9 cellular contexts compared by ENCODE assay signal in the genomic region with DNA sequence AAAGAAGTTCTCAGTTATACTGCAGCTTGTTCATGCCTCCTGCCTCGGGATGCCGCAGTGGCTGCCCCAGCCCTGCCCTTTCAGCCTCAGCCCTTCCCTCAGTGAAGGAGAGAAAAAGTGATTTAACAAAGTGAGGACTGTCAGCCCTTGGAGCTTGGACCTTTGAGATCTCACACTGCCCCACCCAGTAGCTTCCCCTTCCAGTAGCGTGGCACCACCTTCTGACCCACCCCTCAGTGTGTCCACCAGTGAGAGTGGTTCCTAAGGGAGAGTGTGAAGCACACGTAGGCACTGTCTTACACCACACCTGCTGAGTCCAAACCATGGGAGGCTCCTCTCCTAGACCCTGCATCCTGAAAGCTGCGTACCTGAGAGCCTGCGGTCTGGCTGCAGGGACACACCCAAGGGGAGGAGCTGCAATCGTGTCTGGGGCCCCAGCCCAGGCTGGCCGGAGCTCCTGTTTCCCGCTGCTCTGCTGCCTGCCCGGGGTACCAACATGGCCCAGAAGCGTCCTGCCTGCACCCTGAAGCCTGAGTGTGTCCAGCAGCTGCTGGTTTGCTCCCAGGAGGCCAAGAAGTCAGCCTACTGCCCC. TPM values are rescaled to one million over a fixed set of nuclear protein-coding genes. Genes with fewer than 3 reads are reported as not detected.
DNase-seq lines count a peak whose midpoint lies in the region; TF ChIP-seq lines count a peak whose summit lies in the region.
"Had no signal": no experiment of that assay in that cellular context is flagged by ENCODE, and none has a peak within 500 bp of the region (broad histone marks: within the 10 kb centered on the region; RNA-seq: fewer than 3 reads in every experiment).

A gene (plus strand): TSS at position 464 of the 592 bp plus-strand sequence. CDS start 33 bp downstream, at position 497.

- H3K9me2 ChIP-seq in hepatocyte (replicated peaks; ENCODE audit: insufficient read depth), result no peaks in the 10 kb centered on the region

- H3K4me3 ChIP-seq in HFF-Myc (replicated peaks; ENCODE audit: low read depth, low read length), result peak within 1 kb of the TSS; percentile 25
- H3K4me3 ChIP-seq in hepatocyte, result no peak within 1 kb of the TSS

- H3K9me3 ChIP-seq in hepatocyte (ENCODE audit: low read depth), result no peaks in the 10 kb centered on the region

- no peaks in the 10 kb centered on the region for H3K79me2 ChIP-seq in hepatocyte

- peak within 1 kb of the TSS; percentile 72 for H3K4me2 ChIP-seq in hepatocyte

- 24% methylated on average over 11 of the region's 11 CpGs for whole genome bisulfite sequencing in hepatocyte (ENCODE audit: low lambda C conversion rate, missing lambda C conversion rate)

- TF ChIP-seq CTCF in HFF-Myc (IDR thresholded peaks at IDR 0.05; ENCODE audit: low read depth, low read length, missing control alignments) (no peak), hepatocyte (IDR thresholded peaks at IDR 0.05; ENCODE audit: poor library complexity) (no peak)

- H3K4me1 ChIP-seq in hepatocyte (ENCODE audit: insufficient read depth), result peaks cover 20% of the 10 kb centered on the region

- no peaks in the 10 kb centered on the region for H4K20me1 ChIP-seq in hepatocyte (ENCODE audit: insufficient read depth, poor library complexity, severe bottlenecking)

- no peaks in the 10 kb centered on the region for H3K36me3 ChIP-seq in hepatocyte (replicated peaks; ENCODE audit: insufficient read depth, low read depth)

- DNase-seq in HFF-Myc (ENCODE audit: extremely low read depth, low read depth) (no peak), UCSD-AML1 (lab: John Stamatoyannopoulos, UW; ENCODE audit: unreplicated experiment) (peak; percentile 57), hepatocyte (ENCODE audit: low spot score) (peak; percentile 58), renal cortical epithelial cell (ENCODE audit: low read depth) (peak; percentile 31), T1000 (lab: John Stamatoyannopoulos, UW) (no peak), EL (no peak), OCI-M1 (lab: John Stamatoyannopoulos, UW) (no peak), NCI-H1930 (lab: John Stamatoyannopoulos, UW) (no peak)
- DNase-seq: NCI-H1417 treated with DMSO at 0.1 percent for 48 hours had no signal

- peaks cover 9% of the 10 kb centered on the region for H3K27me3 ChIP-seq in hepatocyte

- H2AFZ ChIP-seq in hepatocyte, result peak within 1 kb of the TSS; percentile 53

- peak within 1 kb of the TSS; percentile 30 for H3K27ac ChIP-seq in hepatocyte

RNA-seq across cellular contexts. Expression of the gene that starts here (rescaled TPM):
- total RNA-seq in hepatocyte (2.1 and 3.2 TPM in 2 replicates), renal cortical epithelial cell (4.6 and 13.0 TPM in 2 replicates)
- 2.1 and 3.8 TPM in 2 replicates for polyA plus RNA-seq in hepatocyte

Comparison
In these comparisons a context has a peak if more than half of its experiments do, and no peak if none do; other contexts are left out.
1. DNase-seq: peak in UCSD-AML1 (single experiment), hepatocyte (single experiment) and renal cortical epithelial cell (single experiment); none in HFF-Myc (single experiment), T1000 (single experiment), EL (single experiment), OCI-M1 (single experiment) and NCI-H1930 (0 of 2).